ENCODE assay signal across 12 cellular contexts in the genomic region with DNA sequence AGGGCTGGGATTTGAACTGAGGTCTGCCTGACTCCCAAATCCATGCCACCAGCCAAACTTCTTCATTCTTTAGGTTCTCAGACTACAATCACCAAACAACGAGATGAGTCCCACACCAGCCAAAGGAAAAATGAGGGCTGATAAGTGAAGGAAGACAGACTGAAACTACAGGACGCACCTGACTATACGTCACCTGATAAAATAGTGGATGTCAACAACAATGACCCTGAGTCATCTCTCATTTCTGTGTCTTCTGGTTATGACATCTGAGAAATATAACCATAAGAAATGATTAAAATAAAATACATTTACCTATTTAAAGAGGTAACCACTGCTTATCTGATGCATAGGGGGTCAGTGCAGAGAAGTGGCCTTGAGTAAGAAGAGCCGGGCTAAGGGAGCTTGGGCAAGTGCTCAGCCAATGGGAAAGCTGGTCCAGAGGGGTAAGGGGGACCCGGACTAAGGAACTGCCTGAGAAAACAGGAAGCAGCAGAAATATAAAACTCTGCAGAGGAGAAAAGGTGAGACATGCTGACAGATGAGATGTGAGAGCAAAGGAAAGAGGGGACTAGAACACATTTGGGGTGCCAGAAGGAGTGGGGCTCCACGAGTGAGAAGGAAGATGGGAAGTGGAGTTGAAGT. TPM values are rescaled to one million over a fixed set of nuclear protein-coding genes. Genes with fewer than 3 reads are reported as not detected.
DNase-seq lines count a peak whose midpoint lies in the region; ATAC-seq and FAIRE-seq lines count a peak whose summit lies in the region.
"Had no signal": no experiment of that assay in that cellular context is flagged by ENCODE, and none has a peak within 500 bp of the region (broad histone marks: within the 10 kb centered on the region; RNA-seq: fewer than 3 reads in every experiment).

No MANE protein-coding gene starts in this region.

- H3K4me1 ChIP-seq in ACC112 (ENCODE audit: control insufficient read depth, insufficient read depth, low read length, unreplicated experiment) (peaks cover 94% of the 10 kb centered on the region), adipocyte (ENCODE audit: control insufficient read depth, insufficient read depth, low read length) (peaks cover 83% of the 10 kb centered on the region), mucosa of rectum (ENCODE audit: control insufficient read depth in 2 of 2, insufficient read depth in 2 of 2, low read length in 2 of 2) (peaks cover 25 to 31% of the 10 kb centered on the region in 2 donors)

- ATAC-seq in HG03354 (IDR thresholded peaks at IDR 0.05; ENCODE audit: poor library complexity, severe bottlenecking, unreplicated experiment): no peak

- peak overlapping the region; percentile 100 for H3K27ac ChIP-seq in ACC112 (ENCODE audit: low read depth, low read length)
- peak overlapping the region; percentile 38 to 67 for H3K27ac ChIP-seq in mucosa of rectum (ENCODE audit: low read depth in 2 of 2, low read length in 2 of 2)
- H3K27ac ChIP-seq: thoracic aorta had no signal

- in situ Hi-C loops in G401 (cut with HindIII; ENCODE audit: low sequenced_read_pairs): no loop called here

- H3K27me3 ChIP-seq in ACC112 (ENCODE audit: insufficient read depth, low read length): no peaks in the 10 kb centered on the region
- H3K27me3 ChIP-seq in adipocyte (replicated peaks; ENCODE audit: control insufficient read depth, insufficient read depth, low read length): no peaks in the 10 kb centered on the region
- H3K27me3 ChIP-seq in mucosa of rectum (ENCODE audit: control insufficient read depth in 2 of 2, insufficient read depth in 2 of 2, low read length in 2 of 2): no peaks in the 10 kb centered on the region

- H3K9ac ChIP-seq in adipocyte (ENCODE audit: low read length): no peak overlapping the region
- no peak overlapping the region for H3K9ac ChIP-seq in mucosa of rectum (ENCODE audit: low read depth in 1 of 2, low read length in 2 of 2)

- DNase-seq in GM18507 (ENCODE audit: extremely low spot score, insufficient read length, low read depth) (no peak), adipocyte (ENCODE audit: low read depth) (no peak), G401 (ENCODE audit: low spot score) (no peak)
- no peak for DNase-seq in activated CD4-positive, alpha-beta T cell treated with anti-CD3 and anti-CD28 coated beads, Interleukin-2, amount 50 U/mL, for 4 hours
- DNase-seq in stimulated activated CD4-positive, alpha-beta T cell treated with anti-CD3 and anti-CD28 coated beads, Interleukin-1b, Interleukin-23, amount 100 ng/mL, for 48 hours: no peak
- DNase-seq: Caco-2; NCI-H226; stimulated activated CD4-positive, alpha-beta T cell treated with anti-CD3 and anti-CD28 coated beads, Interleukin-4, amount 100 ng/mL, for 24 hours had no signal

- no peak overlapping the region for H2AFZ ChIP-seq in ACC112 (ENCODE audit: low read length, unreplicated experiment)

- H3K79me2 ChIP-seq in ACC112 (ENCODE audit: control insufficient read depth, insufficient read depth, low read length, unreplicated experiment): peaks cover 87% of the 10 kb centered on the region

- peak; percentile 26 for FAIRE-seq in GM18507 (lab: Jason Lieb, UNC)

- H3K4me3 ChIP-seq in ACC112 (ENCODE audit: low read depth, low read length) (peak overlapping the region; percentile 23; the same call in 1 of the 2 replicates), adipocyte (ENCODE audit: low read length) (peak overlapping the region; percentile 51), mucosa of rectum (ENCODE audit: low read length in 2 of 2) (peak overlapping the region in 1 of 2 donors; percentile 34)
- H3K4me3 ChIP-seq: thoracic aorta had no signal

- H3K9me3 ChIP-seq in adipocyte (ENCODE audit: control insufficient read depth, low read length): no peaks in the 10 kb centered on the region
- H3K9me3 ChIP-seq in mucosa of rectum (ENCODE audit: control insufficient read depth in 2 of 2, low read length in 2 of 2): no peaks in the 10 kb centered on the region
- H3K9me3 ChIP-seq: Caco-2, thoracic aorta had no signal

- H3K36me3 ChIP-seq in ACC112 (ENCODE audit: insufficient read depth, low read length) (peaks cover 24% of the 10 kb centered on the region), adipocyte (ENCODE audit: control insufficient read depth, insufficient read depth, low read length, severe bottlenecking) (peaks cover 3% of the 10 kb centered on the region), mucosa of rectum (ENCODE audit: control insufficient read depth in 2 of 2, insufficient read depth in 2 of 2, low read length in 2 of 2) (peaks cover 0 to 4% of the 10 kb centered on the region in 2 donors)
- H3K36me3 ChIP-seq: thoracic aorta had no signal

RNA-seq across cellular contexts. Expression of a gene that starts 51.8 kb away (rescaled TPM):
- total RNA-seq in G401 (2014; rRNA removed; shearing (Covaris generic)): under 0.01 and 0.17 TPM in 2 replicates
